11 cellular contexts compared by ENCODE assay signal in genomic region chr7:151010307-151011096, GRCh38. TPM values are rescaled to one million over a fixed set of nuclear protein-coding genes. Genes with fewer than 3 reads are reported as not detected.
DNase-seq lines count a peak whose midpoint lies in the region; ATAC-seq and TF ChIP-seq lines count a peak whose summit lies in the region.
"Had no signal": no experiment of that assay in that cellular context is flagged by ENCODE, and none has a peak within 500 bp of the region (broad histone marks: within the 10 kb centered on the region; RNA-seq: fewer than 3 reads in every experiment).

No MANE protein-coding gene starts in this region.

- ATAC-seq in CD4-positive, alpha-beta T cell (ENCODE audit: poor library complexity), result peak; percentile 16
- peak; percentile 25 for ATAC-seq in activated naive CD8-positive, alpha-beta T cell treated with anti-CD3 and anti-CD28 coated beads, Interleukin-2, amount 10 ng/mL, durations not matched to agents 7 days and 5 days (ENCODE audit: low read depth)
- ATAC-seq in HG02973 (IDR thresholded peaks at IDR 0.05; ENCODE audit: unreplicated experiment) (no peak), GM21786 (IDR thresholded peaks at IDR 0.05; ENCODE audit: unreplicated experiment) (no peak), GM21423 (IDR thresholded peaks at IDR 0.05; ENCODE audit: unreplicated experiment) (no peak)

- POLR2A ChIA-PET in CD4-positive, alpha-beta T cell (lab: Charles Lee), result interaction anchor here (0.8 to 8.5 kb wide), 7 partner anchors 8 to 100 kb away, joined by 3 to 77 read pairs (median 7); partner anchors contain the start of gene ABCB8
- POLR2A ChIA-PET in activated naive CD8-positive, alpha-beta T cell treated with anti-CD3 and anti-CD28 coated beads, Interleukin-2, amount 10 ng/mL, durations not matched to agents 7 days and 5 days (lab: Charles Lee), result interaction anchor here (0.7 to 2.2 kb wide), 7 partner anchors 9 to 101 kb away, joined by 3 to 11 read pairs (median 3); no protein-coding TSS in a partner anchor

- TF ChIP-seq CTCF in CD4-positive, alpha-beta T cell (IDR thresholded peaks at IDR 0.05), result no peak
- TF ChIP-seq CTCF in mesothelial cell of epicardium (IDR thresholded peaks at IDR 0.05; ENCODE audit: unreplicated experiment), result no peak

- peak overlapping the region; percentile 83 for H3K4me3 Mint-ChIP-seq in CD4-positive, alpha-beta T cell
- peak overlapping the region; percentile 80 for H3K4me3 Mint-ChIP-seq in activated naive CD8-positive, alpha-beta T cell treated with anti-CD3 and anti-CD28 coated beads, Interleukin-2, amount 10 ng/mL, durations not matched to agents 7 days and 5 days
- H3K4me3 Mint-ChIP-seq in mesothelial cell of epicardium, result peak overlapping the region; percentile 60

- CTCF ChIA-PET in CD4-positive, alpha-beta T cell (lab: Charles Lee), result interaction anchor here (1.1 to 2.2 kb wide), 6 partner anchors 8 to 112 kb away, joined by 4 to 9 read pairs (median 6); partner anchors contain the start of genes ABCB8 and TMUB1

- no peaks in the 10 kb centered on the region for H3K9me3 Mint-ChIP-seq in CD4-positive, alpha-beta T cell
- H3K9me3 Mint-ChIP-seq in activated naive CD8-positive, alpha-beta T cell treated with anti-CD3 and anti-CD28 coated beads, Interleukin-2, amount 10 ng/mL, durations not matched to agents 7 days and 5 days, result no peaks in the 10 kb centered on the region
- no peaks in the 10 kb centered on the region for H3K9me3 Mint-ChIP-seq in mesothelial cell of epicardium

- peaks cover 83% of the 10 kb centered on the region for H3K4me1 Mint-ChIP-seq in CD4-positive, alpha-beta T cell (ENCODE audit: low read depth)
- H3K4me1 Mint-ChIP-seq in activated naive CD8-positive, alpha-beta T cell treated with anti-CD3 and anti-CD28 coated beads, Interleukin-2, amount 10 ng/mL, durations not matched to agents 7 days and 5 days, result peaks cover 53% of the 10 kb centered on the region
- H3K4me1 Mint-ChIP-seq in mesothelial cell of epicardium, result peaks cover 30% of the 10 kb centered on the region

- intact Hi-C loops in CD4-positive, alpha-beta T cell (cut with DNase I, micrococcal nuclease), result loop anchor here (2.0 to 10.0 kb wide), 4 partner anchors 33 to 924 kb away; partner anchors contain the start of gene KCNH2 (in 1 of the 2)

- no peaks in the 10 kb centered on the region for H3K9me3 ChIP-seq in CD4-positive, alpha-beta T cell (ENCODE audit: control insufficient read depth, low read length)

- peak in 4 of 10 experiments; percentile 31 to 51 (median 34) for DNase-seq in CD4-positive, alpha-beta T cell
- peak; percentile 55 to 66 for DNase-seq in Kasumi-1 (lab: John Stamatoyannopoulos, UW)
- DNase-seq in activated naive CD8-positive, alpha-beta T cell treated with anti-CD3 and anti-CD28 coated beads, Interleukin-2, amount 10 ng/mL, durations not matched to agents 7 days and 5 days, result peak; percentile 60
- DNase-seq in mesothelial cell of epicardium (ENCODE audit: low spot score in 2 of 2, unreplicated experiment in 2 of 2), result no peak
- DNase-seq in NCI-H774 (lab: John Stamatoyannopoulos, UW), result no peak
- DNase-seq: activated gamma-delta T cell treated with Interleukin-2 at 50 U/mL for 16 hours; hippocampal formation; NK-92 treated with Interleukin-12 subunit alpha and Interleukin-12 subunit beta, amount 100 ng/mL, for 24 hours had no signal

- no peaks in the 10 kb centered on the region for H3K27me3 ChIP-seq in CD4-positive, alpha-beta T cell (ENCODE audit: control insufficient read depth, insufficient read depth, low read length)

- H3K27ac ChIP-seq in CD4-positive, alpha-beta T cell (ENCODE audit: low read depth, low read length), result peak overlapping the region; percentile 37

- peaks cover 10% of the 10 kb centered on the region for H3K36me3 Mint-ChIP-seq in CD4-positive, alpha-beta T cell (ENCODE audit: low read depth)
- H3K36me3 Mint-ChIP-seq in activated naive CD8-positive, alpha-beta T cell treated with anti-CD3 and anti-CD28 coated beads, Interleukin-2, amount 10 ng/mL, durations not matched to agents 7 days and 5 days, result peaks cover 5% of the 10 kb centered on the region
- H3K36me3 Mint-ChIP-seq in mesothelial cell of epicardium, result peaks cover 5% of the 10 kb centered on the region

- H3K27me3 Mint-ChIP-seq in CD4-positive, alpha-beta T cell, result no peaks in the 10 kb centered on the region
- no peaks in the 10 kb centered on the region for H3K27me3 Mint-ChIP-seq in activated naive CD8-positive, alpha-beta T cell treated with anti-CD3 and anti-CD28 coated beads, Interleukin-2, amount 10 ng/mL, durations not matched to agents 7 days and 5 days
- H3K27me3 Mint-ChIP-seq in mesothelial cell of epicardium (ENCODE audit: low read depth), result peaks cover 20% of the 10 kb centered on the region

- H3K27ac Mint-ChIP-seq in CD4-positive, alpha-beta T cell, result peak overlapping the region; percentile 97
- H3K27ac Mint-ChIP-seq in activated naive CD8-positive, alpha-beta T cell treated with anti-CD3 and anti-CD28 coated beads, Interleukin-2, amount 10 ng/mL, durations not matched to agents 7 days and 5 days, result peak overlapping the region; percentile 93
- H3K27ac Mint-ChIP-seq in mesothelial cell of epicardium, result peak overlapping the region; percentile 43

RNA-seq across cellular contexts. Expression of gene ATG9B, which starts 13.8 kb away (rescaled TPM):
- 10 to 100 TPM; 16.8 to 17.1 TPM for total RNA-seq in CD4-positive, alpha-beta T cell
- total RNA-seq in activated naive CD8-positive, alpha-beta T cell treated with anti-CD3 and anti-CD28 coated beads, Interleukin-2, amount 10 ng/mL, durations not matched to agents 7 days and 5 days, result 10 to 100 TPM; 11.1 to 11.6 TPM
- total RNA-seq in mesothelial cell of epicardium, result 10.6 to 14.0 TPM (median 11.8 TPM) in 3 replicates

RNA-seq across cellular contexts. Expression of gene ABCB8, which starts 17.7 kb away (rescaled TPM):
- 10 to 100 TPM; 57.0 to 62.2 TPM for total RNA-seq in CD4-positive, alpha-beta T cell
- 10 to 100 TPM; 48.1 to 48.3 TPM for total RNA-seq in activated naive CD8-positive, alpha-beta T cell treated with anti-CD3 and anti-CD28 coated beads, Interleukin-2, amount 10 ng/mL, durations not matched to agents 7 days and 5 days
- total RNA-seq in mesothelial cell of epicardium, result 39.8 to 48.0 TPM (median 40.7 TPM) in 3 replicates

RNA-seq across cellular contexts. Expression of gene NOS3, which starts 19.7 kb away (rescaled TPM):
- total RNA-seq in CD4-positive, alpha-beta T cell, result 1 to 10 TPM; 3.9 to 7.1 TPM
- total RNA-seq in activated naive CD8-positive, alpha-beta T cell treated with anti-CD3 and anti-CD28 coated beads, Interleukin-2, amount 10 ng/mL, durations not matched to agents 7 days and 5 days, result 10 to 100 TPM; 12.5 to 15.8 TPM
- total RNA-seq in mesothelial cell of epicardium, result 6.0 to 7.8 TPM (median 6.6 TPM) in 3 replicates

RNA-seq across cellular contexts. Expression of gene KCNH2, which starts 32.4 kb away (rescaled TPM):
- 1 to 10 TPM; 1.9 to 2.3 TPM for total RNA-seq in CD4-positive, alpha-beta T cell
- total RNA-seq in activated naive CD8-positive, alpha-beta T cell treated with anti-CD3 and anti-CD28 coated beads, Interleukin-2, amount 10 ng/mL, durations not matched to agents 7 days and 5 days, result under 1 TPM; 0.50 to 0.54 TPM
- total RNA-seq in mesothelial cell of epicardium, result 11.2 to 12.3 TPM (median 11.7 TPM) in 3 replicates

RNA-seq across cellular contexts. Expression of gene ASIC3, which starts 37.8 kb away (rescaled TPM):
- total RNA-seq in CD4-positive, alpha-beta T cell, result 10 to 100 TPM; 13.8 to 15.2 TPM
- total RNA-seq in activated naive CD8-positive, alpha-beta T cell treated with anti-CD3 and anti-CD28 coated beads, Interleukin-2, amount 10 ng/mL, durations not matched to agents 7 days and 5 days, result 1 to 10 TPM; 4.7 to 6.0 TPM
- 6.1 to 7.9 TPM (median 7.2 TPM) in 3 replicates for total RNA-seq in mesothelial cell of epicardium

Comparison
In these comparisons a context has a peak if more than half of its experiments do, and no peak if none do; other contexts are left out.
1. ATAC-seq: peak in CD4-positive, alpha-beta T cell (single experiment) and activated naive CD8-positive, alpha-beta T cell treated with anti-CD3 and anti-CD28 coated beads, Interleukin-2, amount 10 ng/mL, durations not matched to agents 7 days and 5 days (single experiment); none in HG02973 (single experiment), GM21786 (single experiment) and GM21423 (single experiment).
2. DNase-seq: peak in Kasumi-1 (2 of 2) and activated naive CD8-positive, alpha-beta T cell treated with anti-CD3 and anti-CD28 coated beads, Interleukin-2, amount 10 ng/mL, durations not matched to agents 7 days and 5 days (single experiment); none in mesothelial cell of epicardium (0 of 2) and NCI-H774 (single experiment).
3. H3K27ac Mint-ChIP-seq: peak in every context shown above with its lines; median percentile 97 in CD4-positive, alpha-beta T cell; 93 in activated naive CD8-positive, alpha-beta T cell treated with anti-CD3 and anti-CD28 coated beads, Interleukin-2, amount 10 ng/mL, durations not matched to agents 7 days and 5 days; 43 in mesothelial cell of epicardium.
4. Peak in every context shown above with its lines, with median percentiles within 50 percentile points of each other: H3K4me3 Mint-ChIP-seq.